In the genomic region with DNA sequence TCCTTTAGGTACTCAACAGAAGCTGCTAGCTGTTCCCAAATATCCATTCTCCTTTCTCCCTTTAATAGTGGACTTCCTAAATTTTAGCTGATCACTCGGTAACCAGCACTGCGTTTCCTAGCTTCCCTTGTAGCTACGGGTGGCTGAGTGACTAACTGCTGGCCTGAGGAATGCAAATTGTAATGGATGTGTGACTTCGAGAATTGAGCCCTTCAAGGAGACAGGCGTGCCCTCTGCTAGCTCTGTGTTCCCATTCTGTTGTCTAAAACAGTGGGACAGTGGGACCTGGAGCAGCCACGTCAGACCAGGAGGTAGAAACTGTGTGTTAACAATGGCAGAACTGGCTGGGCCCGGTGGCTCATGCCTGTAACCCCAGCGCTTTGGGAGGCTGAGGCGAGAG, we compare ENCODE assay signal across 27 cellular contexts. TPM values are rescaled to one million over a fixed set of nuclear protein-coding genes. Genes with fewer than 3 reads are reported as not detected.
"Had no signal": no experiment of that assay in that cellular context is flagged by ENCODE, and none has a peak within 500 bp of the region (broad histone marks: within the 10 kb centered on the region; RNA-seq: fewer than 3 reads in every experiment).

No MANE protein-coding gene starts in this region.

- ATAC-seq: activated CD8-positive, alpha-beta T cell treated with anti-CD3 and anti-CD28 coated beads, Interleukin-2, amount 10 ng/mL, durations not matched to agents 7 days and 5 days had no signal

- H3K27ac Mint-ChIP-seq: activated CD8-positive, alpha-beta T cell treated with anti-CD3 and anti-CD28 coated beads, Interleukin-2, amount 10 ng/mL, durations not matched to agents 7 days and 5 days; activated naive CD8-positive, alpha-beta T cell treated with anti-CD3 and anti-CD28 coated beads, Interleukin-2, amount 10 ng/mL, durations not matched to agents 7 days and 5 days had no signal

- H3K4me2 ChIP-seq: SK-N-SH had no signal

- H3K27me3 ChIP-seq: adrenal gland, MG63, Peyer's patch, SJCRH30 had no signal

- H3K9me3 ChIP-seq: adrenal gland, MG63, Peyer's patch, SJCRH30, SK-N-SH had no signal

- H3K27ac ChIP-seq: adrenal gland, Peyer's patch, RWPE1, SJCRH30 had no signal

- H3K9ac ChIP-seq: SK-N-SH had no signal

- H3K36me3 ChIP-seq: adrenal gland, MG63, Peyer's patch, SJCRH30 had no signal

- H3K4me3 Mint-ChIP-seq: activated CD8-positive, alpha-beta T cell treated with anti-CD3 and anti-CD28 coated beads, Interleukin-2, amount 10 ng/mL, durations not matched to agents 7 days and 5 days; activated naive CD8-positive, alpha-beta T cell treated with anti-CD3 and anti-CD28 coated beads, Interleukin-2, amount 10 ng/mL, durations not matched to agents 7 days and 5 days had no signal

- H3K4me1 ChIP-seq: adrenal gland, Peyer's patch had no signal

- H3K4me3 ChIP-seq: adrenal gland, MG63, Peyer's patch, SJCRH30 had no signal

- H3K27me3 Mint-ChIP-seq: activated naive CD8-positive, alpha-beta T cell treated with anti-CD3 and anti-CD28 coated beads, Interleukin-2, amount 10 ng/mL, durations not matched to agents 7 days and 5 days had no signal

- DNase-seq: activated CD4-positive, alpha-beta T cell treated with anti-CD3 and anti-CD28 coated beads for 48 hours; activated CD4-positive, alpha-beta T cell treated with anti-CD3 and anti-CD28 coated beads, Interleukin-2, amount 50 U/mL, for 4 hours; activated CD4-positive, CD25-positive, alpha-beta regulatory T cell treated with anti-CD3 and anti-CD28 coated beads, Interleukin-2, amount 50 U/mL, for 72 hours; activated CD8-positive, alpha-beta memory T cell treated with anti-CD3 and anti-CD28 coated beads, Interleukin-2, amount 50 U/mL, for 48 hours; activated CD8-positive, alpha-beta T cell treated with anti-CD3 and anti-CD28 coated beads, Interleukin-2, amount 10 ng/mL, durations not matched to agents 7 days and 5 days; activated naive CD4-positive, alpha-beta T cell treated with anti-CD3 and anti-CD28 coated beads, Interleukin-2, amount 50 U/mL, for 16 hours; activated naive CD8-positive, alpha-beta T cell treated with anti-CD3 and anti-CD28 coated beads, Interleukin-2, amount 10 ng/mL, durations not matched to agents 7 days and 5 days; activated T-cell treated with anti-CD3 and anti-CD28 coated beads, Interleukin-2, amount 50 U/mL, for 1 hour; adrenal gland; anterior cingulate cortex; MG63; MV-4-11; NCI-H1105; NCI-H1436 treated with DMSO at 0.1 percent for 48 hours; NCI-H187; NCI-H2081 treated with DMSO at 0.1 percent for 48 hours; NCI-H2227 treated with DMSO at 0.1 percent for 48 hours; NCI-H510A; NCI-H526 treated with DMSO at 0.1 percent for 48 hours; NCI-H82; OCI-M1; Peyer's patch; Right ventricle myocardium superior; SJCRH30; SK-N-SH had no signal

RNA-seq across cellular contexts. Expression of a gene that starts 56.5 kb away (rescaled TPM):
- total RNA-seq: cardiac septum, SJCRH30 had no signal
